In genomic region chr12:94149781-94150482, GRCh38 we compare ENCODE assay signal across 7 cellular contexts. TPM values are rescaled to one million over a fixed set of nuclear protein-coding genes. Genes with fewer than 3 reads are reported as not detected.
DNase-seq lines count a peak whose midpoint lies in the region; ATAC-seq, FAIRE-seq and TF ChIP-seq lines count a peak whose summit lies in the region.

No MANE protein-coding gene starts in this region.

- H3K4me1 Mint-ChIP-seq in endothelial cell (ENCODE audit: unreplicated experiment) (peaks cover 3% of the 10 kb centered on the region), naive B cell (peaks cover 47 to 53% (median 49%) of the 10 kb centered on the region in 3 donors)

- H3K27me3 Mint-ChIP-seq in endothelial cell (ENCODE audit: unreplicated experiment), result peaks cover 9% of the 10 kb centered on the region
- H3K27me3 Mint-ChIP-seq in naive B cell, result no peaks in the 10 kb centered on the region

- no peak for FAIRE-seq in GM12892 (lab: Jason Lieb, UNC)

- peaks cover 18% of the 10 kb centered on the region; the same call in 1 of the 2 replicates for H3F3A ChIP-seq in SU-DHL-6 (ENCODE audit: insufficient read depth)

- peak; percentile 37 for DNase-seq in GM12892 (ENCODE audit: insufficient read length)
- DNase-seq in endothelial cell (ENCODE audit: low spot score), result peak; percentile 20
- peak; percentile 24 for DNase-seq in naive B cell
- DNase-seq in hepatic stellate cell (ENCODE audit: low spot score), result no peak
- no peak for DNase-seq in KBM-7

- in situ Hi-C loops in KBM-7 (cut with MboI; ENCODE audit: low pct_unique_long_range_greater_than_20kb, low sequenced_read_pairs), result no loop called here

- H3K27ac ChIP-seq in HEK293 (ENCODE audit: extremely low read depth, low read depth, low read length) (no peak overlapping the region), SU-DHL-6 (ENCODE audit: low read depth, low read length) (peak overlapping the region; percentile 1; the same call in 1 of the 2 replicates)

- H3K36me3 Mint-ChIP-seq in endothelial cell (ENCODE audit: low read depth, unreplicated experiment), result peaks cover 2% of the 10 kb centered on the region
- H3K36me3 Mint-ChIP-seq in naive B cell, result no peaks in the 10 kb centered on the region

- H3K4me3 Mint-ChIP-seq in endothelial cell (ENCODE audit: unreplicated experiment) (peak overlapping the region; percentile 81), naive B cell (peak overlapping the region; percentile 90 to 98 (median 96))

- TF ChIP-seq CTCF in HEK293 (tag by site-specific recombination; IDR thresholded peaks at IDR 0.05) (no peak), SU-DHL-6 (IDR thresholded peaks at IDR 0.05; ENCODE audit: insufficient read depth, low read length, poor library complexity, severe bottlenecking) (no peak), endothelial cell (IDR thresholded peaks at IDR 0.05; ENCODE audit: unreplicated experiment) (no peak)

- no peak overlapping the region for H3K27ac Mint-ChIP-seq in endothelial cell (ENCODE audit: unreplicated experiment)
- peak overlapping the region in 4 of 6 donors; percentile 33 to 96 (median 64) for H3K27ac Mint-ChIP-seq in naive B cell

- peak overlapping the region; percentile 60 for H2AFZ ChIP-seq in SU-DHL-6 (ENCODE audit: low read depth, low read length, severe bottlenecking)

- POLR2A ChIA-PET in HEK293 (lab: Yijun Ruan, JAX), result no interaction called here

- peaks cover 7% of the 10 kb centered on the region; the same call in 1 of the 2 replicates for H3K4me1 ChIP-seq in HEK293 (ENCODE audit: control insufficient read depth, insufficient read depth, low read length)

- peak in 1 of 2 donors; percentile 0 for ATAC-seq in naive B cell (ENCODE audit: low read depth in 2 of 2)

- H3K9me2 ChIP-seq in SU-DHL-6 (replicated peaks; ENCODE audit: insufficient read depth, low read length), result no peaks in the 10 kb centered on the region

- H4K20me1 ChIP-seq in SU-DHL-6 (ENCODE audit: low read depth, low read length), result no peaks in the 10 kb centered on the region

- H3K27me3 ChIP-seq in SU-DHL-6 (ENCODE audit: low read length), result no peaks in the 10 kb centered on the region

- H3K79me2 ChIP-seq in SU-DHL-6 (ENCODE audit: insufficient read depth, low read length), result no peaks in the 10 kb centered on the region; the same call in 1 of the 2 replicates

- H3K36me3 ChIP-seq in HEK293 (ENCODE audit: control insufficient read depth in 2 of 2, insufficient read depth in 1 of 2, low read length in 2 of 2) (no peaks in the 10 kb centered on the region), SU-DHL-6 (ENCODE audit: low read length) (no peaks in the 10 kb centered on the region)

- CTCF ChIA-PET in HEK293 (lab: Yijun Ruan, JAX), result interaction anchor here (0.6 to 1.9 kb wide), 3 partner anchors 16 to 603 kb away, joined by 3 to 6 read pairs (median 4); no protein-coding TSS in a partner anchor

- no peak for TF ChIP-seq POLR2A in GM12892 (IDR thresholded peaks at IDR 0.05; ENCODE audit: low read depth, low read length)

- peak overlapping the region; percentile 69 for H3K4me2 ChIP-seq in SU-DHL-6 (ENCODE audit: low read depth, low read length, poor library complexity, severe bottlenecking)

- H3K9ac ChIP-seq in SU-DHL-6 (ENCODE audit: low read length), result peak overlapping the region; percentile 69

- peak overlapping the region; percentile 55 for H3K4me3 ChIP-seq in HEK293 (ENCODE audit: low read depth, low read length)
- peak overlapping the region; percentile 65 for H3K4me3 ChIP-seq in SU-DHL-6 (ENCODE audit: insufficient read depth, low read length, poor library complexity, severe bottlenecking)

- H3K9me3 ChIP-seq in HEK293 (ENCODE audit: control insufficient read depth, insufficient read depth, low read depth, low read length) (no peaks in the 10 kb centered on the region), SU-DHL-6 (ENCODE audit: insufficient read depth, low read length) (no peaks in the 10 kb centered on the region)

- H3K9me3 Mint-ChIP-seq in endothelial cell (ENCODE audit: unreplicated experiment) (no peaks in the 10 kb centered on the region), naive B cell (no peaks in the 10 kb centered on the region)

TF ChIP-seq in HEK293, 187 proteins besides CTCF, POLR2A, EP300 and RAD21:
- no peak for TF ChIP-seq ZFP69B (tag by site-specific recombination; IDR thresholded peaks at IDR 0.05)
- TF ChIP-seq ZNF148 (tag by site-specific recombination; IDR thresholded peaks at IDR 0.05; ENCODE audit: borderline replicate concordance), result no peak
- TF ChIP-seq ZNF202 (tag by site-specific recombination; IDR thresholded peaks at IDR 0.05; ENCODE audit: borderline replicate concordance), result peak; percentile 29; the same call in 1 of the 2 replicates

RNA-seq across cellular contexts. Expression of gene PLXNC1, which starts 1.6 kb away (rescaled TPM):
- 14.3 TPM for polyA plus RNA-seq in GM12892 (2012; ENCODE audit: missing spikeins)
- total RNA-seq in endothelial cell (ENCODE audit: unreplicated experiment), result 1.1 TPM
- polyA plus RNA-seq in naive B cell (ENCODE audit: low read depth in 6 of 6), result 1 to 10 TPM; 2.1 to 6.9 (median 4.4) TPM

Comparison
In these comparisons a context has a peak if more than half of its experiments do, and no peak if none do; other contexts are left out.
1. DNase-seq: peak in GM12892 (single experiment), endothelial cell (single experiment) and naive B cell (single experiment); none in hepatic stellate cell (single experiment) and KBM-7 (single experiment).